8 cellular contexts compared by ENCODE assay signal in genomic region chr10:12350167-12350872, GRCh38. TPM values are rescaled to one million over a fixed set of nuclear protein-coding genes. Genes with fewer than 3 reads are reported as not detected.
DNase-seq lines count a peak whose midpoint lies in the region; ATAC-seq, FAIRE-seq and TF ChIP-seq lines count a peak whose summit lies in the region.

No MANE protein-coding gene starts in this region.

- peak; percentile 34 for ATAC-seq in HG02588 (IDR thresholded peaks at IDR 0.05; ENCODE audit: unreplicated experiment)

- H3K36me3 Mint-ChIP-seq in glutamatergic neuron (ENCODE audit: unreplicated experiment) = no peaks in the 10 kb centered on the region

- FAIRE-seq in urothelium cell line (lab: Jason Lieb, UNC) = peak; percentile 93

- DNase-seq in ELR (ENCODE audit: low read depth) = peak; percentile 37
- peak; percentile 69 for DNase-seq in RKO (ENCODE audit: low spot score)
- DNase-seq in activated naive CD4-positive, alpha-beta T cell treated with anti-CD3 and anti-CD28 coated beads, Interleukin-2, amount 50 U/mL, for 16 hours = peak; percentile 52
- DNase-seq in glutamatergic neuron = peak; percentile 52
- DNase-seq in nucleus accumbens (lab: John Stamatoyannopoulos, UW) = peak in 30 of 56 donors; percentile 2 to 55 (median 32)
- DNase-seq in urothelium cell line (ENCODE audit: low spot score) = peak; percentile 58
- no peak for DNase-seq in NCI-H524 treated with DMSO at 0.1 percent for 48 hours (lab: John Stamatoyannopoulos, UW)

- peak overlapping the region; percentile 95 for H3K27ac Mint-ChIP-seq in glutamatergic neuron (ENCODE audit: unreplicated experiment)

- peaks cover 16% of the 10 kb centered on the region for H3K9me3 Mint-ChIP-seq in glutamatergic neuron (ENCODE audit: unreplicated experiment)

- H3K4me3 Mint-ChIP-seq in glutamatergic neuron (ENCODE audit: unreplicated experiment) = peak overlapping the region; percentile 99

- H3K4me1 Mint-ChIP-seq in glutamatergic neuron (ENCODE audit: low read depth, unreplicated experiment) = peaks cover 4% of the 10 kb centered on the region

- no peak for TF ChIP-seq CTCF in glutamatergic neuron (IDR thresholded peaks at IDR 0.05; ENCODE audit: partially characterized antibody, unreplicated experiment)

- peaks cover 16% of the 10 kb centered on the region for H3K27me3 Mint-ChIP-seq in glutamatergic neuron (ENCODE audit: unreplicated experiment)

RNA-seq across cellular contexts. Expression of gene CAMK1D, which starts 1.0 kb away (rescaled TPM):
- total RNA-seq in glutamatergic neuron (ENCODE audit: unreplicated experiment) = 29.8 TPM
